In genomic region chr7:1923409-1924053, GRCh38 we compare ENCODE assay signal across 26 cellular contexts.
DNase-seq lines count a peak whose midpoint lies in the region; ATAC-seq and TF ChIP-seq lines count a peak whose summit lies in the region.
"Had no signal": no experiment of that assay in that cellular context is flagged by ENCODE, and none has a peak within 500 bp of the region (broad histone marks: within the 10 kb centered on the region; RNA-seq: fewer than 3 reads in every experiment).

No MANE protein-coding gene starts in this region.

- H2BK15ac ChIP-seq in mesenchymal stem cell (ENCODE audit: low read depth, poor library complexity, severe bottlenecking) (no peak overlapping the region), H9 (ENCODE audit: low read depth, low read length) (no peak overlapping the region)

- H2AFZ ChIP-seq in mesenchymal stem cell (ENCODE audit: low read depth, low read length) (no peak overlapping the region), hepatocyte (no peak overlapping the region), H9 (ENCODE audit: low read length) (no peak overlapping the region), PC-3 (ENCODE audit: low read length) (no peak overlapping the region)

- H4K91ac ChIP-seq in mesenchymal stem cell (ENCODE audit: low read length) = peak overlapping the region; percentile 65
- H4K91ac ChIP-seq in H9 (ENCODE audit: insufficient read length, low read depth, low read length) = no peak overlapping the region

- H4K8ac ChIP-seq in mesenchymal stem cell (ENCODE audit: low read length) (no peak overlapping the region), H9 (replicated peaks; ENCODE audit: insufficient read length, low read depth, low read length) (no peak overlapping the region)

- H3K18ac ChIP-seq in mesenchymal stem cell (ENCODE audit: low read depth in 1 of 2, low read length in 2 of 2) = peak overlapping the region in 1 of 2 experiments; percentile 25
- H3K18ac ChIP-seq in H9 (ENCODE audit: insufficient read length, low read depth, low read length) = no peak overlapping the region

- peak overlapping the region in 1 of 2 experiments; percentile 23 for H3K14ac ChIP-seq in mesenchymal stem cell (ENCODE audit: low read length in 2 of 2)
- no peak overlapping the region; the same call in 1 of the 2 replicates for H3K14ac ChIP-seq in H9 (ENCODE audit: insufficient read depth, low read length)

- H4K20me1 ChIP-seq in hepatocyte (ENCODE audit: insufficient read depth, poor library complexity, severe bottlenecking) (peaks cover 3% of the 10 kb centered on the region), H9 (ENCODE audit: control insufficient read depth, insufficient read depth, insufficient read length) (no peaks in the 10 kb centered on the region), PC-3 (ENCODE audit: low read length) (no peaks in the 10 kb centered on the region)

- no peaks in the 10 kb centered on the region for H3K9me3 Mint-ChIP-seq in activated T-helper 2 cell treated with anti-CD3 and anti-CD28 coated beads, Interferon-gamma antibody, Interleukin-2, Interleukin-4, amounts not matched to agents 10 μg/mL and 5 μg/mL and 100 μg/mL, durations not matched to agents 14 hours and 24 hours and 36 hours
- H3K9me3 Mint-ChIP-seq in H9 = no peaks in the 10 kb centered on the region
- H3K9me3 Mint-ChIP-seq: activated T-helper 1 cell treated with anti-CD3 and anti-CD28 coated beads, Interleukin-12 subunit alpha, Interleukin-12 subunit beta, Interleukin-2, Interleukin-4 antibody, amounts not matched to agents 30 ng/mL and 10 ng/mL and 1 ng/mL, durations not matched to agents 14 hours and 24 hours and 36 hours; brain; CD8-positive, alpha-beta memory T cell; effector memory CD8-positive, alpha-beta T cell had no signal

- H3K4me1 Mint-ChIP-seq in activated T-helper 2 cell treated with anti-CD3 and anti-CD28 coated beads, Interferon-gamma antibody, Interleukin-2, Interleukin-4, amounts not matched to agents 10 μg/mL and 5 μg/mL and 100 μg/mL, durations not matched to agents 14 hours and 24 hours and 36 hours (ENCODE audit: low read depth) = peaks cover 77% of the 10 kb centered on the region
- no peaks in the 10 kb centered on the region for H3K4me1 Mint-ChIP-seq in H9

- H3K4me2 ChIP-seq in mesenchymal stem cell (ENCODE audit: low read length, poor library complexity, severe bottlenecking) (no peak overlapping the region), hepatocyte (no peak overlapping the region), H9 (ENCODE audit: insufficient read depth, insufficient read length, low read length) (no peak overlapping the region), PC-3 (ENCODE audit: low read length) (no peak overlapping the region)

- H3K9ac ChIP-seq in mesenchymal stem cell (ENCODE audit: low read length) (no peak overlapping the region), H9 (ENCODE audit: extremely low read depth, insufficient read length, low read length) (no peak overlapping the region), PC-3 (ENCODE audit: low read length) (no peak overlapping the region)

- no peaks in the 10 kb centered on the region for H3F3A ChIP-seq in PC-3 (ENCODE audit: low read length, unreplicated experiment)

- no peaks in the 10 kb centered on the region for H3K23me2 ChIP-seq in H9 (ENCODE audit: insufficient read length, low read depth, low read length, poor library complexity, severe bottlenecking)

- H3K79me2 ChIP-seq in hepatocyte = no peaks in the 10 kb centered on the region
- H3K79me2 ChIP-seq in H9 (ENCODE audit: insufficient read depth, low read length) = no peaks in the 10 kb centered on the region
- no peaks in the 10 kb centered on the region for H3K79me2 ChIP-seq in PC-3 (ENCODE audit: low read length)

- no peaks in the 10 kb centered on the region for H3K9me2 ChIP-seq in hepatocyte (replicated peaks; ENCODE audit: insufficient read depth)
- no peaks in the 10 kb centered on the region for H3K9me2 ChIP-seq in PC-3 (replicated peaks; ENCODE audit: low read length)

- H3K36me3 ChIP-seq in left ventricle myocardium inferior (no peaks in the 10 kb centered on the region), mesenchymal stem cell (ENCODE audit: control insufficient read depth in 1 of 2, insufficient read depth in 2 of 2, low read depth in 1 of 2, low read length in 2 of 2) (peaks cover 0 to 36% of the 10 kb centered on the region in 2 experiments), aorta (ENCODE audit: control insufficient read depth in 1 of 2, insufficient read depth in 2 of 2, low read length in 1 of 2) (no peaks in the 10 kb centered on the region), hepatocyte (replicated peaks; ENCODE audit: insufficient read depth, low read depth) (no peaks in the 10 kb centered on the region), PC-3 (ENCODE audit: low read depth, low read length) (no peaks in the 10 kb centered on the region)
- H3K36me3 ChIP-seq: gastrocnemius medialis, HAP-1 had no signal

- H2BK12ac ChIP-seq in mesenchymal stem cell (ENCODE audit: low read length in 2 of 2) = no peak overlapping the region
- no peak overlapping the region for H2BK12ac ChIP-seq in H9 (ENCODE audit: insufficient read length, low read depth, low read length)

- H2BK120ac ChIP-seq in mesenchymal stem cell (ENCODE audit: low read depth, low read length) (no peak overlapping the region), H9 (ENCODE audit: low read depth, low read length, poor library complexity, severe bottlenecking) (no peak overlapping the region)

- H3K4me3 ChIP-seq in left ventricle myocardium inferior (no peak overlapping the region), mesenchymal stem cell (ENCODE audit: insufficient read depth in 1 of 2, low read depth in 1 of 2, low read length in 2 of 2) (no peak overlapping the region), aorta (ENCODE audit: low read length in 2 of 2) (no peak overlapping the region), hepatocyte (no peak overlapping the region), PC-3 (ENCODE audit: low read length) (no peak overlapping the region)
- H3K4me3 ChIP-seq: esophagus muscularis mucosa, gastrocnemius medialis, HAP-1 had no signal

- H3K9me3 ChIP-seq in left ventricle myocardium inferior (replicated peaks) = no peaks in the 10 kb centered on the region
- no peaks in the 10 kb centered on the region for H3K9me3 ChIP-seq in mesenchymal stem cell (ENCODE audit: control insufficient read depth, low read length)
- no peaks in the 10 kb centered on the region for H3K9me3 ChIP-seq in aorta (ENCODE audit: control insufficient read depth, low read length)
- no peaks in the 10 kb centered on the region for H3K9me3 ChIP-seq in hepatocyte (ENCODE audit: low read depth)
- H3K9me3 ChIP-seq in H9 (ENCODE audit: control insufficient read depth, low read depth, low read length) = no peaks in the 10 kb centered on the region
- H3K9me3 ChIP-seq in PC-3 (ENCODE audit: low read length) = no peaks in the 10 kb centered on the region
- H3K9me3 ChIP-seq: esophagus muscularis mucosa, gastrocnemius medialis, HAP-1 had no signal

- DNase-seq in left ventricle myocardium superior (peak; percentile 12), left ventricle myocardium inferior (no peak), mesenchymal stem cell (no peak), aorta (no peak), hepatocyte (ENCODE audit: low spot score) (no peak), H9 (no peak), PC-3 (no peak)
- no peak for DNase-seq in activated T-helper 2 cell treated with anti-CD3 and anti-CD28 coated beads, Interferon-gamma antibody, Interleukin-2, Interleukin-4, amounts not matched to agents 10 μg/mL and 5 μg/mL and 100 μg/mL, durations not matched to agents 14 hours and 24 hours and 36 hours (ENCODE audit: low spot score)
- DNase-seq: DMS53; effector memory CD8-positive, alpha-beta T cell; gastrocnemius medialis; islet precursor cell; mammary epithelial cell; MM.1S; NCI-H2171; NCI-H524 treated with DMSO at 0.1 percent for 48 hours; retina; RPMI8226; stimulated activated CD4-positive, alpha-beta T cell treated with anti-CD3 and anti-CD28 coated beads, Interleukin-15, amount 100 ng/mL, for 24 hours; substantia nigra had no signal

- H3K27me3 ChIP-seq in left ventricle myocardium inferior (ENCODE audit: low read depth) (no peaks in the 10 kb centered on the region), mesenchymal stem cell (ENCODE audit: control insufficient read depth in 1 of 2, insufficient read depth in 1 of 2, low read length in 2 of 2) (no peaks in the 10 kb centered on the region), aorta (ENCODE audit: control insufficient read depth in 1 of 2, insufficient read depth in 2 of 2, low read length in 1 of 2) (no peaks in the 10 kb centered on the region), hepatocyte (no peaks in the 10 kb centered on the region), H9 (ENCODE audit: insufficient read depth, low read length) (no peaks in the 10 kb centered on the region), PC-3 (ENCODE audit: low read length) (no peaks in the 10 kb centered on the region)
- H3K27me3 ChIP-seq: esophagus muscularis mucosa, gastrocnemius medialis had no signal

- TF ChIP-seq CTCF in left ventricle myocardium inferior (IDR thresholded peaks at IDR 0.05; ENCODE audit: borderline replicate concordance) (no peak), hepatocyte (IDR thresholded peaks at IDR 0.05; ENCODE audit: poor library complexity) (no peak), H9 (conservative IDR thresholded peaks at IDR 0.05) (no peak), PC-3 (conservative IDR thresholded peaks at IDR 0.05; ENCODE audit: low read depth, low read length) (no peak)

- no peak overlapping the region for H2BK20ac ChIP-seq in H9 (ENCODE audit: low read depth, low read length, poor library complexity, severe bottlenecking)

- no TSS peak for BruUV-seq in PC-3 (replicated peaks; lab: Mats Ljungman, UMichigan)

- 97% methylated on average over 23 of the region's 23 CpGs for WGBS in mesenchymal stem cell
- WGBS in aorta, 2 donors = 93 to 94% methylated on average over 23 of the region's 23 CpGs
- 97% methylated on average over 19 of the region's 23 CpGs for WGBS in hepatocyte (ENCODE audit: low lambda C conversion rate, missing lambda C conversion rate)
- no CpG with 5 or more reads among the region's 23 CpGs for WGBS in H9 (ENCODE audit: extremely low coverage, insufficient read length, low lambda C conversion rate)

- H3K4me1 ChIP-seq in left ventricle myocardium inferior (peaks cover 16% of the 10 kb centered on the region), mesenchymal stem cell (ENCODE audit: control insufficient read depth, insufficient read depth, low read depth, low read length) (peaks cover 1% of the 10 kb centered on the region), aorta (ENCODE audit: control insufficient read depth in 1 of 2, insufficient read depth in 2 of 2, low read length in 2 of 2) (no peaks in the 10 kb centered on the region), hepatocyte (ENCODE audit: insufficient read depth) (no peaks in the 10 kb centered on the region), H9 (ENCODE audit: insufficient read depth, low read length) (no peaks in the 10 kb centered on the region), PC-3 (ENCODE audit: insufficient read depth, low read length) (peaks cover 6% of the 10 kb centered on the region; the same call in 1 of the 2 replicates)
- H3K4me1 ChIP-seq: HAP-1 had no signal

- H3K27ac Mint-ChIP-seq in activated T-helper 2 cell treated with anti-CD3 and anti-CD28 coated beads, Interferon-gamma antibody, Interleukin-2, Interleukin-4, amounts not matched to agents 10 μg/mL and 5 μg/mL and 100 μg/mL, durations not matched to agents 14 hours and 24 hours and 36 hours = no peak overlapping the region
- H3K27ac Mint-ChIP-seq in H9 = no peak overlapping the region
- H3K27ac Mint-ChIP-seq: activated T-helper 1 cell treated with anti-CD3 and anti-CD28 coated beads, Interleukin-12 subunit alpha, Interleukin-12 subunit beta, Interleukin-2, Interleukin-4 antibody, amounts not matched to agents 30 ng/mL and 10 ng/mL and 1 ng/mL, durations not matched to agents 14 hours and 24 hours and 36 hours had no signal

- H2AK5ac ChIP-seq in mesenchymal stem cell (ENCODE audit: low read length, severe bottlenecking) (no peak overlapping the region), H9 (ENCODE audit: insufficient read length, low read length) (no peak overlapping the region)

- no peak overlapping the region for H4K5ac ChIP-seq in H9 (ENCODE audit: insufficient read length, low read depth, low read length)

- H3K27ac ChIP-seq in left ventricle myocardium inferior (replicated peaks) = no peak overlapping the region
- H3K27ac ChIP-seq in mesenchymal stem cell (ENCODE audit: low read length, poor library complexity, severe bottlenecking) = no peak overlapping the region
- H3K27ac ChIP-seq in aorta (ENCODE audit: low read depth in 1 of 2, low read length in 2 of 2) = no peak overlapping the region
- H3K27ac ChIP-seq in hepatocyte = no peak overlapping the region
- H3K27ac ChIP-seq in H9 (ENCODE audit: insufficient read length, low read depth, low read length) = no peak overlapping the region
- no peak overlapping the region for H3K27ac ChIP-seq in PC-3 (ENCODE audit: low read length)
- H3K27ac ChIP-seq: esophagus muscularis mucosa, gastrocnemius medialis had no signal

- no peak overlapping the region for H2BK5ac ChIP-seq in mesenchymal stem cell (ENCODE audit: low read depth, low read length, poor library complexity, severe bottlenecking)
- no peak overlapping the region for H2BK5ac ChIP-seq in H9 (ENCODE audit: insufficient read length, low read length)

- H3K27me3 Mint-ChIP-seq in activated T-helper 2 cell treated with anti-CD3 and anti-CD28 coated beads, Interferon-gamma antibody, Interleukin-2, Interleukin-4, amounts not matched to agents 10 μg/mL and 5 μg/mL and 100 μg/mL, durations not matched to agents 14 hours and 24 hours and 36 hours (ENCODE audit: low read depth) = peaks cover 39% of the 10 kb centered on the region
- H3K27me3 Mint-ChIP-seq in H9 (ENCODE audit: low read depth) = no peaks in the 10 kb centered on the region; the same call in 1 of the 2 replicates
- H3K27me3 Mint-ChIP-seq: brain; CD8-positive, alpha-beta memory T cell; effector memory CD8-positive, alpha-beta T cell had no signal

- H3K36me3 Mint-ChIP-seq in activated T-helper 2 cell treated with anti-CD3 and anti-CD28 coated beads, Interferon-gamma antibody, Interleukin-2, Interleukin-4, amounts not matched to agents 10 μg/mL and 5 μg/mL and 100 μg/mL, durations not matched to agents 14 hours and 24 hours and 36 hours (ENCODE audit: low read depth) = peaks cover 48% of the 10 kb centered on the region
- H3K36me3 Mint-ChIP-seq in H9 (ENCODE audit: insufficient read depth in 1 of 3, low read depth in 3 of 3) = peaks cover 0 to 5% (median 0%) of the 10 kb centered on the region in 3 experiments; a peak in 1 of 7 replicates

- no peak overlapping the region for H3T11ph ChIP-seq in H9 (ENCODE audit: low read length)

- H3K79me1 ChIP-seq in mesenchymal stem cell (replicated peaks; ENCODE audit: low read length, poor library complexity, severe bottlenecking) (peaks cover 10% of the 10 kb centered on the region), H9 (ENCODE audit: insufficient read depth, low read depth, low read length, poor library complexity, severe bottlenecking) (no peaks in the 10 kb centered on the region)

- H3K4me3 Mint-ChIP-seq in activated T-helper 2 cell treated with anti-CD3 and anti-CD28 coated beads, Interferon-gamma antibody, Interleukin-2, Interleukin-4, amounts not matched to agents 10 μg/mL and 5 μg/mL and 100 μg/mL, durations not matched to agents 14 hours and 24 hours and 36 hours (ENCODE audit: low read depth) = peak overlapping the region; percentile 24
- H3K4me3 Mint-ChIP-seq in H9 = no peak overlapping the region

- H3K23ac ChIP-seq in mesenchymal stem cell (ENCODE audit: low read length in 2 of 2) (no peak overlapping the region), H9 (ENCODE audit: insufficient read length, low read depth, low read length) (no peak overlapping the region)

- H3K56ac ChIP-seq in H9 (ENCODE audit: insufficient read length, low read depth, low read length) = no peak overlapping the region

- no peak overlapping the region for H3K4ac ChIP-seq in mesenchymal stem cell (ENCODE audit: low read depth in 1 of 2, low read length in 2 of 2)
- no peak overlapping the region for H3K4ac ChIP-seq in H9 (ENCODE audit: low read depth, low read length)

- CTCF ChIA-PET in PC-3 (lab: Charles Lee) = no interaction called here

- intact Hi-C loops in left ventricle myocardium superior (cut with micrococcal nuclease) (no loop called here), left ventricle myocardium inferior (cut with micrococcal nuclease) (no loop called here), aorta (cut with DNase I) (no loop called here), PC-3 (cut with micrococcal nuclease) (no loop called here)
- intact Hi-C loops in activated T-helper 2 cell treated with anti-CD3 and anti-CD28 coated beads, Interferon-gamma antibody, Interleukin-2, Interleukin-4, amounts not matched to agents 10 μg/mL and 5 μg/mL and 100 μg/mL, durations not matched to agents 14 hours and 24 hours and 36 hours (cut with micrococcal nuclease) = loop anchor here (5.0 to 10.0 kb wide), 4 partner anchors 114 to 391 kb away; partner anchors contain the start of gene SNX8

- POLR2A ChIA-PET in PC-3 (lab: Charles Lee; ENCODE audit: unreplicated experiment) = no interaction called here

- ATAC-seq in left ventricle myocardium superior (no peak), aorta (ENCODE audit: low FRiP score) (peak; percentile 6), PC-3 (no peak)
- ATAC-seq: effector memory CD8-positive, alpha-beta T cell; gastrocnemius medialis; SK-N-SH treated with all-trans-retinoic acid at 6 μM for 48 hours had no signal
